8 cellular contexts compared by ENCODE assay signal in genomic region chr6:14117158-14118090, GRCh38. TPM values are rescaled to one million over a fixed set of nuclear protein-coding genes. Genes with fewer than 3 reads are reported as not detected.
DNase-seq lines count a peak whose midpoint lies in the region; ATAC-seq and TF ChIP-seq lines count a peak whose summit lies in the region.

TSS of gene CD83 (plus strand) at chr6:14117772. CDS start at chr6:14117812, 40 bp downstream.

- peak within 1 kb of the TSS; percentile 96 for H3K27ac Mint-ChIP-seq in activated naive CD4-positive, alpha-beta T cell treated with anti-CD3 and anti-CD28 coated beads, Interleukin-2, amount 50 U/mL, for 24 hours

- ATAC-seq in GM21381 (IDR thresholded peaks at IDR 0.05; ENCODE audit: unreplicated experiment) = peak; percentile 61
- peak; percentile 95 for ATAC-seq in upper lobe of right lung

- H3K27me3 Mint-ChIP-seq in activated naive CD4-positive, alpha-beta T cell treated with anti-CD3 and anti-CD28 coated beads, Interleukin-2, amount 50 U/mL, for 24 hours = no peaks in the 10 kb centered on the region

- no peaks in the 10 kb centered on the region for H3K9me3 ChIP-seq in cardiac muscle cell (ENCODE audit: low read depth)
- no peaks in the 10 kb centered on the region for H3K9me3 ChIP-seq in upper lobe of right lung

- no peaks in the 10 kb centered on the region for H3K36me3 ChIP-seq in cardiac muscle cell
- H3K36me3 ChIP-seq in upper lobe of right lung = no peaks in the 10 kb centered on the region

- peaks cover 41% of the 10 kb centered on the region for H3K4me1 Mint-ChIP-seq in activated naive CD4-positive, alpha-beta T cell treated with anti-CD3 and anti-CD28 coated beads, Interleukin-2, amount 50 U/mL, for 24 hours

- intact Hi-C loops in posterior cingulate gyrus (cut with DNase I) = no loop called here
- intact Hi-C loops in upper lobe of right lung (cut with DNase I) = no loop called here

- H3K9me3 Mint-ChIP-seq in activated naive CD4-positive, alpha-beta T cell treated with anti-CD3 and anti-CD28 coated beads, Interleukin-2, amount 50 U/mL, for 24 hours = no peaks in the 10 kb centered on the region

- H3K27ac ChIP-seq in cardiac muscle cell = no peak within 1 kb of the TSS
- H3K27ac ChIP-seq in upper lobe of right lung = peak within 1 kb of the TSS; percentile 79

- H3K36me3 Mint-ChIP-seq in activated naive CD4-positive, alpha-beta T cell treated with anti-CD3 and anti-CD28 coated beads, Interleukin-2, amount 50 U/mL, for 24 hours = peaks cover 15% of the 10 kb centered on the region

- H3K4me3 ChIP-seq in cardiac muscle cell (peak within 1 kb of the TSS; percentile 52), upper lobe of right lung (peak within 1 kb of the TSS; percentile 74)

- DNase-seq in DMS53 (lab: John Stamatoyannopoulos, UW) = peak; percentile 89
- DNase-seq in HuH-7 (ENCODE audit: low spot score) = peak; percentile 68
- peak; percentile 41 for DNase-seq in SKM-1 (lab: John Stamatoyannopoulos, UW; ENCODE audit: unreplicated experiment)
- DNase-seq in cardiac muscle cell (ENCODE audit: low read depth in 1 of 2, low spot score in 1 of 2) = peak; percentile 48 to 74
- DNase-seq in posterior cingulate gyrus = peak in 7 of 10 donors; percentile 24 to 92 (median 56)
- DNase-seq in upper lobe of right lung = peak; percentile 91

- TF ChIP-seq CTCF in cardiac muscle cell (IDR thresholded peaks at IDR 0.05; ENCODE audit: low read depth, low read length) = peak; percentile 19
- TF ChIP-seq CTCF in upper lobe of right lung (IDR thresholded peaks at IDR 0.05) = no peak

- H3K4me1 ChIP-seq in cardiac muscle cell (ENCODE audit: low read depth) (no peaks in the 10 kb centered on the region), upper lobe of right lung (peaks cover 10% of the 10 kb centered on the region)

- H3K27me3 ChIP-seq in cardiac muscle cell (no peaks in the 10 kb centered on the region), upper lobe of right lung (no peaks in the 10 kb centered on the region)

- H3K4me3 Mint-ChIP-seq in activated naive CD4-positive, alpha-beta T cell treated with anti-CD3 and anti-CD28 coated beads, Interleukin-2, amount 50 U/mL, for 24 hours = peak within 1 kb of the TSS; percentile 92

RNA-seq across cellular contexts. Expression of gene CD83, which starts in this region (rescaled TPM):
- 3.3 and 6.6 TPM in 2 replicates for total RNA-seq in cardiac muscle cell
- 4.5 and 4.7 TPM in 2 replicates for polyA plus RNA-seq in cardiac muscle cell
- 26.0 TPM for total RNA-seq in upper lobe of right lung

Comparison
In these comparisons a context has a peak if more than half of its experiments do, and no peak if none do; other contexts are left out.
1. DNase-seq: peak in every context shown above with its lines; median percentile 91 in upper lobe of right lung; 89 in DMS53; 68 in HuH-7; 61 in cardiac muscle cell; 56 in posterior cingulate gyrus; 41 in SKM-1.